In the genomic region with DNA sequence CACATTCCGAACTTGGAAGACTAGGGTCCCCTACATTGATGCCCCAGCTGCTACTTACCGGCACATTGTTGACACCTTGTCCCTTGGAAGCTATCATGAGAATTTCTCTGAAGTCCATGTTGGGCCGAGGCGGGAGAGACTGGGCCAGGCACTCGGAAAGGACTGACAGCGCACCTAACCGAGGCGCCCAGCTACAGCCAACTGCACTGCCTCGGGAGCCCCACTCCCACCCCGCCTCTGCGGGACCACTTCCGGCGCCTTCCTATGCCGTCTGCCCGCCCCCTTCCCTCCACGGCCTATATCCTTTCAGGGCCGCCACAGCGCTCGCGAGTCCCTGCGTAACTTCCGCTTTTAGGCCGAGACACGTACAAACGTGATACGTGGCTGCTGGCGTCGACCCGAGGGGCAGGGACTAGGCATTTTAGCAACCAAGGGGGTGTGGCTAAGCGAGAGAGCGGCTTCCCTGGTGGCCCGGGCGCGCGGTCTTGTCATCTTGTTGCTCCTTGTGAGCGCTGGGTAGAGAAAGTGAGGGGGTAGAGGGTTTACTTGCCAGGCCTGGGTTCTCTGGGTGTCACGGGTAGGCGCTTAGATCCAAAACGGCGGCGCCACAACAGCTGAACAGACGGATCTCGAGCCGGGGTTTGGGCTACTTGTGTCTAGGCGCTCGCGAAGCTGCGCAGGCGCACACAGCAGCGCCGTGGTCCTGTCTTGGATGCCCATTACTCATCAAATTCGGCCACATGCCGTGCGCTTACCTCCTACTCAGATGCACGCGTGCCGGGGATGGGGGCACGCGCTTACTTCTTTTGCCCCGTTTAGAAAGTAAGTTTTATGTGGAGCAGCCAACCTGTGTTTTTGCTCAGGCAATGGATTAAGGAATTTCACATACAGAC, we compare ENCODE assay signal across 1 cellular context.
TF ChIP-seq lines count a peak whose summit lies in the region.

A gene with protein sequence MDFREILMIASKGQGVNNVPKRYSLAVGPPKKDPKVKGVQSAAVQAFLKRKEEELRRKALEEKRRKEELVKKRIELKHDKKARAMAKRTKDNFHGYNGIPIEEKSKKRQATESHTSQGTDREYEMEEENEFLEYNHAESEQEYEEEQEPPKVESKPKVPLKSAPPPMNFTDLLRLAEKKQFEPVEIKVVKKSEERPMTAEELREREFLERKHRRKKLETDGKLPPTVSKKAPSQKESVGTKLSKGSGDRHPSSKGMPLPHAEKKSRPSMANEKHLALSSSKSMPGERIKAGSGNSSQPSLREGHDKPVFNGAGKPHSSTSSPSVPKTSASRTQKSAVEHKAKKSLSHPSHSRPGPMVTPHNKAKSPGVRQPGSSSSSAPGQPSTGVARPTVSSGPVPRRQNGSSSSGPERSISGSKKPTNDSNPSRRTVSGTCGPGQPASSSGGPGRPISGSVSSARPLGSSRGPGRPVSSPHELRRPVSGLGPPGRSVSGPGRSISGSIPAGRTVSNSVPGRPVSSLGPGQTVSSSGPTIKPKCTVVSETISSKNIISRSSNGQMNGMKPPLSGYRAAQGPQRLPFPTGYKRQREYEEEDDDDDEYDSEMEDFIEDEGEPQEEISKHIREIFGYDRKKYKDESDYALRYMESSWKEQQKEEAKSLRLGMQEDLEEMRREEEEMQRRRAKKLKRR (minus strand): TSS at position 203 of the 893 bp plus-strand sequence. CDS start 85 bp downstream, at position 118.

TF ChIP-seq in GM12878, 131 proteins besides CTCF, POLR2A, EP300 and RAD21 (continued from another document and continues in another):
- peak; percentile 83; the same call in 1 of the 2 replicates for TF ChIP-seq TAF1 (IDR thresholded peaks at IDR 0.05; ENCODE audit: borderline replicate concordance, low read depth, low read length)
- peak; percentile 86 for TF ChIP-seq RUNX3 (IDR thresholded peaks at IDR 0.05; ENCODE audit: low read length)
- peak; percentile 70 for TF ChIP-seq NRF1 (conservative IDR thresholded peaks at IDR 0.05; ENCODE audit: low read depth, low read length)
- TF ChIP-seq, protein P1, sequence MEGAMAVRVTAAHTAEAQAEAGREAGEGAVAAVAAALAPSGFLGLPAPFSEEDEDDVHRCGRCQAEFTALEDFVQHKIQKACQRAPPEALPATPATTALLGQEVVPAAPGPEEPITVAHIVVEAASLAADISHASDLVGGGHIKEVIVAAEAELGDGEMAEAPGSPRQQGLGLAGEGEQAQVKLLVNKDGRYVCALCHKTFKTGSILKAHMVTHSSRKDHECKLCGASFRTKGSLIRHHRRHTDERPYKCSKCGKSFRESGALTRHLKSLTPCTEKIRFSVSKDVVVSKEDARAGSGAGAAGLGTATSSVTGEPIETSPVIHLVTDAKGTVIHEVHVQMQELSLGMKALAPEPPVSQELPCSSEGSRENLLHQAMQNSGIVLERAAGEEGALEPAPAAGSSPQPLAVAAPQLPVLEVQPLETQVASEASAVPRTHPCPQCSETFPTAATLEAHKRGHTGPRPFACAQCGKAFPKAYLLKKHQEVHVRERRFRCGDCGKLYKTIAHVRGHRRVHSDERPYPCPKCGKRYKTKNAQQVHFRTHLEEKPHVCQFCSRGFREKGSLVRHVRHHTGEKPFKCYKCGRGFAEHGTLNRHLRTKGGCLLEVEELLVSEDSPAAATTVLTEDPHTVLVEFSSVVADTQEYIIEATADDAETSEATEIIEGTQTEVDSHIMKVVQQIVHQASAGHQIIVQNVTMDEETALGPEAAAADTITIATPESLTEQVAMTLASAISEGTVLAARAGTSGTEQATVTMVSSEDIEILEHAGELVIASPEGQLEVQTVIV (IDR thresholded peaks at IDR 0.05; ENCODE audit: borderline replicate concordance, partially characterized antibody): no peak
- no peak for TF ChIP-seq MEF2A (IDR thresholded peaks at IDR 0.05; ENCODE audit: insufficient read depth, low read depth, low read length)
- no peak for TF ChIP-seq SREBF1 (IDR thresholded peaks at IDR 0.05; ENCODE audit: low read length)
- peak; percentile 79 for TF ChIP-seq CBFB (IDR thresholded peaks at IDR 0.05; ENCODE audit: low read depth)
- TF ChIP-seq, protein P2, sequence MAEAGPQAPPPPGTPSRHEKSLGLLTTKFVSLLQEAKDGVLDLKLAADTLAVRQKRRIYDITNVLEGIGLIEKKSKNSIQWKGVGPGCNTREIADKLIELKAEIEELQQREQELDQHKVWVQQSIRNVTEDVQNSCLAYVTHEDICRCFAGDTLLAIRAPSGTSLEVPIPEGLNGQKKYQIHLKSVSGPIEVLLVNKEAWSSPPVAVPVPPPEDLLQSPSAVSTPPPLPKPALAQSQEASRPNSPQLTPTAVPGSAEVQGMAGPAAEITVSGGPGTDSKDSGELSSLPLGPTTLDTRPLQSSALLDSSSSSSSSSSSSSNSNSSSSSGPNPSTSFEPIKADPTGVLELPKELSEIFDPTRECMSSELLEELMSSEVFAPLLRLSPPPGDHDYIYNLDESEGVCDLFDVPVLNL (IDR thresholded peaks at IDR 0.05; ENCODE audit: low read depth, low read length): no peak
- TF ChIP-seq, protein P3, sequence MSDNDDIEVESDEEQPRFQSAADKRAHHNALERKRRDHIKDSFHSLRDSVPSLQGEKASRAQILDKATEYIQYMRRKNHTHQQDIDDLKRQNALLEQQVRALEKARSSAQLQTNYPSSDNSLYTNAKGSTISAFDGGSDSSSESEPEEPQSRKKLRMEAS (IDR thresholded peaks at IDR 0.05; ENCODE audit: low read depth, low read length): peak; percentile 34
- TF ChIP-seq, protein P4, sequence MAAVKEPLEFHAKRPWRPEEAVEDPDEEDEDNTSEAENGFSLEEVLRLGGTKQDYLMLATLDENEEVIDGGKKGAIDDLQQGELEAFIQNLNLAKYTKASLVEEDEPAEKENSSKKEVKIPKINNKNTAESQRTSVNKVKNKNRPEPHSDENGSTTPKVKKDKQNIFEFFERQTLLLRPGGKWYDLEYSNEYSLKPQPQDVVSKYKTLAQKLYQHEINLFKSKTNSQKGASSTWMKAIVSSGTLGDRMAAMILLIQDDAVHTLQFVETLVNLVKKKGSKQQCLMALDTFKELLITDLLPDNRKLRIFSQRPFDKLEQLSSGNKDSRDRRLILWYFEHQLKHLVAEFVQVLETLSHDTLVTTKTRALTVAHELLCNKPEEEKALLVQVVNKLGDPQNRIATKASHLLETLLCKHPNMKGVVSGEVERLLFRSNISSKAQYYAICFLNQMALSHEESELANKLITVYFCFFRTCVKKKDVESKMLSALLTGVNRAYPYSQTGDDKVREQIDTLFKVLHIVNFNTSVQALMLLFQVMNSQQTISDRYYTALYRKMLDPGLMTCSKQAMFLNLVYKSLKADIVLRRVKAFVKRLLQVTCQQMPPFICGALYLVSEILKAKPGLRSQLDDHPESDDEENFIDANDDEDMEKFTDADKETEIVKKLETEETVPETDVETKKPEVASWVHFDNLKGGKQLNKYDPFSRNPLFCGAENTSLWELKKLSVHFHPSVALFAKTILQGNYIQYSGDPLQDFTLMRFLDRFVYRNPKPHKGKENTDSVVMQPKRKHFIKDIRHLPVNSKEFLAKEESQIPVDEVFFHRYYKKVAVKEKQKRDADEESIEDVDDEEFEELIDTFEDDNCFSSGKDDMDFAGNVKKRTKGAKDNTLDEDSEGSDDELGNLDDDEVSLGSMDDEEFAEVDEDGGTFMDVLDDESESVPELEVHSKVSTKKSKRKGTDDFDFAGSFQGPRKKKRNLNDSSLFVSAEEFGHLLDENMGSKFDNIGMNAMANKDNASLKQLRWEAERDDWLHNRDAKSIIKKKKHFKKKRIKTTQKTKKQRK (IDR thresholded peaks at IDR 0.05; ENCODE audit: low read depth, low read length): no peak
- peak; percentile 52; the same call in 1 of the 2 replicates for TF ChIP-seq IKZF1 (conservative IDR thresholded peaks at IDR 0.05)
- no peak for TF ChIP-seq MYB (IDR thresholded peaks at IDR 0.05; ENCODE audit: borderline replicate concordance, low read depth, low read length)
- TF ChIP-seq, protein P5, sequence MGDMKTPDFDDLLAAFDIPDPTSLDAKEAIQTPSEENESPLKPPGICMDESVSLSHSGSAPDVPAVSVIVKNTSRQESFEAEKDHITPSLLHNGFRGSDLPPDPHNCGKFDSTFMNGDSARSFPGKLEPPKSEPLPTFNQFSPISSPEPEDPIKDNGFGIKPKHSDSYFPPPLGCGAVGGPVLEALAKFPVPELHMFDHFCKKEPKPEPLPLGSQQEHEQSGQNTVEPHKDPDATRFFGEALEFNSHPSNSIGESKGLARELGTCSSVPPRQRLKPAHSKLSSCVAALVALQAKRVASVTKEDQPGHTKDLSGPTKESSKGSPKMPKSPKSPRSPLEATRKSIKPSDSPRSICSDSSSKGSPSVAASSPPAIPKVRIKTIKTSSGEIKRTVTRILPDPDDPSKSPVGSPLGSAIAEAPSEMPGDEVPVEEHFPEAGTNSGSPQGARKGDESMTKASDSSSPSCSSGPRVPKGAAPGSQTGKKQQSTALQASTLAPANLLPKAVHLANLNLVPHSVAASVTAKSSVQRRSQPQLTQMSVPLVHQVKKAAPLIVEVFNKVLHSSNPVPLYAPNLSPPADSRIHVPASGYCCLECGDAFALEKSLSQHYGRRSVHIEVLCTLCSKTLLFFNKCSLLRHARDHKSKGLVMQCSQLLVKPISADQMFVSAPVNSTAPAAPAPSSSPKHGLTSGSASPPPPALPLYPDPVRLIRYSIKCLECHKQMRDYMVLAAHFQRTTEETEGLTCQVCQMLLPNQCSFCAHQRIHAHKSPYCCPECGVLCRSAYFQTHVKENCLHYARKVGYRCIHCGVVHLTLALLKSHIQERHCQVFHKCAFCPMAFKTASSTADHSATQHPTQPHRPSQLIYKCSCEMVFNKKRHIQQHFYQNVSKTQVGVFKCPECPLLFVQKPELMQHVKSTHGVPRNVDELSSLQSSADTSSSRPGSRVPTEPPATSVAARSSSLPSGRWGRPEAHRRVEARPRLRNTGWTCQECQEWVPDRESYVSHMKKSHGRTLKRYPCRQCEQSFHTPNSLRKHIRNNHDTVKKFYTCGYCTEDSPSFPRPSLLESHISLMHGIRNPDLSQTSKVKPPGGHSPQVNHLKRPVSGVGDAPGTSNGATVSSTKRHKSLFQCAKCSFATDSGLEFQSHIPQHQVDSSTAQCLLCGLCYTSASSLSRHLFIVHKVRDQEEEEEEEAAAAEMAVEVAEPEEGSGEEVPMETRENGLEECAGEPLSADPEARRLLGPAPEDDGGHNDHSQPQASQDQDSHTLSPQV (IDR thresholded peaks at IDR 0.05): no peak
- TF ChIP-seq MTA3 (IDR thresholded peaks at IDR 0.05; ENCODE audit: borderline replicate concordance, low read length): no peak
- TF ChIP-seq FOS (IDR thresholded peaks at IDR 0.05; ENCODE audit: borderline replicate concordance, extremely low read depth, insufficient read length): no peak
- TF ChIP-seq, protein P6, sequence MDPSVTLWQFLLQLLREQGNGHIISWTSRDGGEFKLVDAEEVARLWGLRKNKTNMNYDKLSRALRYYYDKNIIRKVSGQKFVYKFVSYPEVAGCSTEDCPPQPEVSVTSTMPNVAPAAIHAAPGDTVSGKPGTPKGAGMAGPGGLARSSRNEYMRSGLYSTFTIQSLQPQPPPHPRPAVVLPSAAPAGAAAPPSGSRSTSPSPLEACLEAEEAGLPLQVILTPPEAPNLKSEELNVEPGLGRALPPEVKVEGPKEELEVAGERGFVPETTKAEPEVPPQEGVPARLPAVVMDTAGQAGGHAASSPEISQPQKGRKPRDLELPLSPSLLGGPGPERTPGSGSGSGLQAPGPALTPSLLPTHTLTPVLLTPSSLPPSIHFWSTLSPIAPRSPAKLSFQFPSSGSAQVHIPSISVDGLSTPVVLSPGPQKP (IDR thresholded peaks at IDR 0.05; ENCODE audit: low read depth, low read length): peak; percentile 89
- TF ChIP-seq TCF3 (IDR thresholded peaks at IDR 0.05; ENCODE audit: borderline replicate concordance, insufficient read depth, low read depth, low read length): 0 out of 2 replicates have a peak, but pooled peaks have one; percentile 19
- TF ChIP-seq BRCA1 (IDR thresholded peaks at IDR 0.05; ENCODE audit: low read depth, low read length): 0 out of 2 replicates have a peak, but pooled peaks have one; percentile 8
- peak; percentile 67 to 88 for TF ChIP-seq BHLHE40 (IDR thresholded peaks at IDR 0.05; ENCODE audit: borderline replicate concordance in 1 of 2, low read depth in 2 of 2, low read length in 1 of 2)
- peak in 1 of 2 experiments; percentile 10; a peak in 1 of 4 replicates for TF ChIP-seq IKZF2 (IDR thresholded peaks at IDR 0.05)
- TF ChIP-seq, protein P7, sequence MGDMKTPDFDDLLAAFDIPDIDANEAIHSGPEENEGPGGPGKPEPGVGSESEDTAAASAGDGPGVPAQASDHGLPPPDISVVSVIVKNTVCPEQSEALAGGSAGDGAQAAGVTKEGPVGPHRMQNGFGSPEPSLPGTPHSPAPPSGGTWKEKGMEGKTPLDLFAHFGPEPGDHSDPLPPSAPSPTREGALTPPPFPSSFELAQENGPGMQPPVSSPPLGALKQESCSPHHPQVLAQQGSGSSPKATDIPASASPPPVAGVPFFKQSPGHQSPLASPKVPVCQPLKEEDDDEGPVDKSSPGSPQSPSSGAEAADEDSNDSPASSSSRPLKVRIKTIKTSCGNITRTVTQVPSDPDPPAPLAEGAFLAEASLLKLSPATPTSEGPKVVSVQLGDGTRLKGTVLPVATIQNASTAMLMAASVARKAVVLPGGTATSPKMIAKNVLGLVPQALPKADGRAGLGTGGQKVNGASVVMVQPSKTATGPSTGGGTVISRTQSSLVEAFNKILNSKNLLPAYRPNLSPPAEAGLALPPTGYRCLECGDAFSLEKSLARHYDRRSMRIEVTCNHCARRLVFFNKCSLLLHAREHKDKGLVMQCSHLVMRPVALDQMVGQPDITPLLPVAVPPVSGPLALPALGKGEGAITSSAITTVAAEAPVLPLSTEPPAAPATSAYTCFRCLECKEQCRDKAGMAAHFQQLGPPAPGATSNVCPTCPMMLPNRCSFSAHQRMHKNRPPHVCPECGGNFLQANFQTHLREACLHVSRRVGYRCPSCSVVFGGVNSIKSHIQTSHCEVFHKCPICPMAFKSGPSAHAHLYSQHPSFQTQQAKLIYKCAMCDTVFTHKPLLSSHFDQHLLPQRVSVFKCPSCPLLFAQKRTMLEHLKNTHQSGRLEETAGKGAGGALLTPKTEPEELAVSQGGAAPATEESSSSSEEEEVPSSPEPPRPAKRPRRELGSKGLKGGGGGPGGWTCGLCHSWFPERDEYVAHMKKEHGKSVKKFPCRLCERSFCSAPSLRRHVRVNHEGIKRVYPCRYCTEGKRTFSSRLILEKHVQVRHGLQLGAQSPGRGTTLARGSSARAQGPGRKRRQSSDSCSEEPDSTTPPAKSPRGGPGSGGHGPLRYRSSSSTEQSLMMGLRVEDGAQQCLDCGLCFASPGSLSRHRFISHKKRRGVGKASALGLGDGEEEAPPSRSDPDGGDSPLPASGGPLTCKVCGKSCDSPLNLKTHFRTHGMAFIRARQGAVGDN (IDR thresholded peaks at IDR 0.05): peak; percentile 1; the same call in 1 of the 2 replicates
- TF ChIP-seq, protein P8, sequence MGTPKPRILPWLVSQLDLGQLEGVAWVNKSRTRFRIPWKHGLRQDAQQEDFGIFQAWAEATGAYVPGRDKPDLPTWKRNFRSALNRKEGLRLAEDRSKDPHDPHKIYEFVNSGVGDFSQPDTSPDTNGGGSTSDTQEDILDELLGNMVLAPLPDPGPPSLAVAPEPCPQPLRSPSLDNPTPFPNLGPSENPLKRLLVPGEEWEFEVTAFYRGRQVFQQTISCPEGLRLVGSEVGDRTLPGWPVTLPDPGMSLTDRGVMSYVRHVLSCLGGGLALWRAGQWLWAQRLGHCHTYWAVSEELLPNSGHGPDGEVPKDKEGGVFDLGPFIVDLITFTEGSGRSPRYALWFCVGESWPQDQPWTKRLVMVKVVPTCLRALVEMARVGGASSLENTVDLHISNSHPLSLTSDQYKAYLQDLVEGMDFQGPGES (IDR thresholded peaks at IDR 0.05): no peak
